9 cellular contexts compared by ENCODE assay signal in the genomic region with DNA sequence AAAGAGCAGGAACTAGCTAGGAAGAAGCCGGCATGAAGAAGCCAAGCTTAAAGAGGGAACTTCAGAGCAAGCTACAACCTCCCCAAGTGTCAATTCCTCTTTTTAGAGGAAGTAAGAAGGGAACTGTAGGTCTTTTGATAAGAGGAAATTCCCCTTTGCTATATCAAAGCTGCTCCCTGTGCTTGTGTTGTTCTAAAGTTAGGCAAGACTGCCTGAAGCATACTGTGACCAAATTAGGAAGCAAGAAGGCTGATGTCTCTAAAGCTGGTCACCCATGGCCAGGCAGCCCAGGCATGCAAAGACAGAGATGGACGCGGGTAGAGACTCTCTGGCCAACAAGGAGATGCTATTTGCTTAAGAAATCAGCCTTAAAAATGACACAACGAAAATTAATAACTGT.
A peak's percentile ranks its signal among the peaks of the same experiment; 100 is the strongest.
DNase-seq lines count a peak whose midpoint lies in the region; ATAC-seq and TF ChIP-seq lines count a peak whose summit lies in the region.
"Had no signal": no experiment of that assay in that cellular context is flagged by ENCODE, and none has a peak within 500 bp of the region (broad histone marks: within the 10 kb centered on the region; RNA-seq: fewer than 3 reads in every experiment).

No MANE protein-coding gene starts in this region.

- no peaks in the 10 kb centered on the region for H3K27me3 ChIP-seq in esophagus (ENCODE audit: control insufficient read depth in 1 of 2, insufficient read depth in 2 of 2, low read length in 2 of 2)
- no peaks in the 10 kb centered on the region for H3K27me3 ChIP-seq in neutrophil

- H3K4me3 ChIP-seq in esophagus (ENCODE audit: low read depth in 1 of 2, low read length in 2 of 2) (no peak overlapping the region), neutrophil (ENCODE audit: low read depth in 1 of 2, low read length in 1 of 2) (peak overlapping the region; percentile 18 to 39)

- intact Hi-C loops in activated CD4-positive, alpha-beta memory T cell treated with anti-CD3 and anti-CD28 coated beads for 36 hours (cut with micrococcal nuclease): no loop called here

- POLR2A ChIA-PET in activated CD4-positive, alpha-beta memory T cell treated with anti-CD3 and anti-CD28 coated beads for 36 hours (lab: Charles Lee): interaction anchor here (0.5 to 2.3 kb wide), 5 partner anchors 8 to 291 kb away, joined by 3 to 10 read pairs (median 3); a partner anchor contains a TSS
- POLR2A ChIA-PET in activated CD4-positive, alpha-beta memory T cell treated with anti-CD3 and anti-CD28 coated beads, Interleukin-2, amount 10 ng/mL, durations not matched to agents 7 days and 5 days (lab: Charles Lee): interaction anchor here (0.9 to 1.6 kb wide), 4 partner anchors 9 to 297 kb away, joined by 3 to 6 read pairs (median 3); no protein-coding TSS in a partner anchor

- H3K36me3 ChIP-seq in esophagus (ENCODE audit: control insufficient read depth in 2 of 2, insufficient read depth in 2 of 2, low read length in 1 of 2) (peaks cover 0 to 11% of the 10 kb centered on the region in 2 donors), neutrophil (no peaks in the 10 kb centered on the region)

- 32 to 42% methylated on average over 4 of the region's 4 CpGs for WGBS in esophagus, 2 donors

- no peak for DNase-seq in activated CD4-positive, alpha-beta memory T cell treated with anti-CD3 and anti-CD28 coated beads for 36 hours
- no peak for DNase-seq in activated CD4-positive, alpha-beta memory T cell treated with anti-CD3 and anti-CD28 coated beads, Interleukin-2, amount 10 ng/mL, durations not matched to agents 7 days and 5 days
- peak; percentile 98 for DNase-seq in SIG-M5 treated with dmso at 0.1 percent for 504 hours (lab: John Stamatoyannopoulos, UW; ENCODE audit: unreplicated experiment)
- DNase-seq in stimulated activated CD4-positive, alpha-beta T cell treated with anti-CD3 and anti-CD28 coated beads, Interleukin-2, amount 100 ng/mL, for 48 hours: no peak
- DNase-seq in NCI-H446 treated with DMSO at 0.1 percent for 48 hours (lab: John Stamatoyannopoulos, UW): no peak
- DNase-seq: DND-41 had no signal

- H3K27ac ChIP-seq in esophagus (ENCODE audit: low read depth in 2 of 2, low read length in 1 of 2): peak overlapping the region; percentile 83 to 94
- H3K27ac ChIP-seq in neutrophil: peak overlapping the region; percentile 90

- H3K9me3 Mint-ChIP-seq in activated CD4-positive, alpha-beta memory T cell treated with anti-CD3 and anti-CD28 coated beads for 36 hours: no peaks in the 10 kb centered on the region
- H3K9me3 Mint-ChIP-seq in activated CD4-positive, alpha-beta memory T cell treated with anti-CD3 and anti-CD28 coated beads, Interleukin-2, amount 10 ng/mL, durations not matched to agents 7 days and 5 days: no peaks in the 10 kb centered on the region

- H3K27me3 Mint-ChIP-seq in activated CD4-positive, alpha-beta memory T cell treated with anti-CD3 and anti-CD28 coated beads for 36 hours: no peaks in the 10 kb centered on the region
- H3K27me3 Mint-ChIP-seq in activated CD4-positive, alpha-beta memory T cell treated with anti-CD3 and anti-CD28 coated beads, Interleukin-2, amount 10 ng/mL, durations not matched to agents 7 days and 5 days: peaks cover 53% of the 10 kb centered on the region

- TF ChIP-seq CTCF in neutrophil (IDR thresholded peaks at IDR 0.05): peak; percentile 23

- peaks cover 0 to 17% of the 10 kb centered on the region in 2 donors for H3K4me1 ChIP-seq in esophagus (ENCODE audit: control insufficient read depth in 2 of 2, insufficient read depth in 2 of 2, low read length in 1 of 2)
- H3K4me1 ChIP-seq in neutrophil (ENCODE audit: control insufficient read depth in 1 of 2, insufficient read depth in 1 of 2, low read depth in 1 of 2, low read length in 1 of 2): peaks cover 83 to 85% of the 10 kb centered on the region in 2 experiments

- peak overlapping the region; percentile 90 for H3K27ac Mint-ChIP-seq in activated CD4-positive, alpha-beta memory T cell treated with anti-CD3 and anti-CD28 coated beads for 36 hours
- no peak overlapping the region for H3K27ac Mint-ChIP-seq in activated CD4-positive, alpha-beta memory T cell treated with anti-CD3 and anti-CD28 coated beads, Interleukin-2, amount 10 ng/mL, durations not matched to agents 7 days and 5 days

- H3K4me1 Mint-ChIP-seq in activated CD4-positive, alpha-beta memory T cell treated with anti-CD3 and anti-CD28 coated beads for 36 hours (ENCODE audit: low read depth): peaks cover 95% of the 10 kb centered on the region
- peaks cover 62% of the 10 kb centered on the region for H3K4me1 Mint-ChIP-seq in activated CD4-positive, alpha-beta memory T cell treated with anti-CD3 and anti-CD28 coated beads, Interleukin-2, amount 10 ng/mL, durations not matched to agents 7 days and 5 days

- H3K9me3 ChIP-seq in esophagus (ENCODE audit: control insufficient read depth in 2 of 2, insufficient read depth in 1 of 2, low read depth in 1 of 2, low read length in 1 of 2): no peaks in the 10 kb centered on the region
- no peaks in the 10 kb centered on the region for H3K9me3 ChIP-seq in neutrophil

- H3K4me3 Mint-ChIP-seq in activated CD4-positive, alpha-beta memory T cell treated with anti-CD3 and anti-CD28 coated beads for 36 hours: peak overlapping the region; percentile 80
- no peak overlapping the region for H3K4me3 Mint-ChIP-seq in activated CD4-positive, alpha-beta memory T cell treated with anti-CD3 and anti-CD28 coated beads, Interleukin-2, amount 10 ng/mL, durations not matched to agents 7 days and 5 days

- H3K36me3 Mint-ChIP-seq in activated CD4-positive, alpha-beta memory T cell treated with anti-CD3 and anti-CD28 coated beads for 36 hours: peaks cover 48% of the 10 kb centered on the region
- H3K36me3 Mint-ChIP-seq in activated CD4-positive, alpha-beta memory T cell treated with anti-CD3 and anti-CD28 coated beads, Interleukin-2, amount 10 ng/mL, durations not matched to agents 7 days and 5 days (ENCODE audit: low read depth): peaks cover 28% of the 10 kb centered on the region

- CTCF ChIA-PET in activated CD4-positive, alpha-beta memory T cell treated with anti-CD3 and anti-CD28 coated beads for 36 hours (lab: Charles Lee): interaction anchor here (0.6 to 6.2 kb wide), 6 partner anchors 8 to 199 kb away, joined by 3 to 31 read pairs (median 4); no protein-coding TSS in a partner anchor
- CTCF ChIA-PET in activated CD4-positive, alpha-beta memory T cell treated with anti-CD3 and anti-CD28 coated beads, Interleukin-2, amount 10 ng/mL, durations not matched to agents 7 days and 5 days (lab: Charles Lee): interaction anchor here (0.6 to 2.2 kb wide), 6 partner anchors 10 to 292 kb away, joined by 3 to 11 read pairs (median 6); no protein-coding TSS in a partner anchor

- ATAC-seq in HG02884 (IDR thresholded peaks at IDR 0.05; ENCODE audit: unreplicated experiment): peak; percentile 53

Comparison
In these comparisons a context has a peak if more than half of its experiments do, and no peak if none do; other contexts are left out.
1. H3K4me3 ChIP-seq: peak in neutrophil (2 of 2); none in esophagus (0 of 2).